ENCODE assay signal across 1 cellular context in the genomic region with DNA sequence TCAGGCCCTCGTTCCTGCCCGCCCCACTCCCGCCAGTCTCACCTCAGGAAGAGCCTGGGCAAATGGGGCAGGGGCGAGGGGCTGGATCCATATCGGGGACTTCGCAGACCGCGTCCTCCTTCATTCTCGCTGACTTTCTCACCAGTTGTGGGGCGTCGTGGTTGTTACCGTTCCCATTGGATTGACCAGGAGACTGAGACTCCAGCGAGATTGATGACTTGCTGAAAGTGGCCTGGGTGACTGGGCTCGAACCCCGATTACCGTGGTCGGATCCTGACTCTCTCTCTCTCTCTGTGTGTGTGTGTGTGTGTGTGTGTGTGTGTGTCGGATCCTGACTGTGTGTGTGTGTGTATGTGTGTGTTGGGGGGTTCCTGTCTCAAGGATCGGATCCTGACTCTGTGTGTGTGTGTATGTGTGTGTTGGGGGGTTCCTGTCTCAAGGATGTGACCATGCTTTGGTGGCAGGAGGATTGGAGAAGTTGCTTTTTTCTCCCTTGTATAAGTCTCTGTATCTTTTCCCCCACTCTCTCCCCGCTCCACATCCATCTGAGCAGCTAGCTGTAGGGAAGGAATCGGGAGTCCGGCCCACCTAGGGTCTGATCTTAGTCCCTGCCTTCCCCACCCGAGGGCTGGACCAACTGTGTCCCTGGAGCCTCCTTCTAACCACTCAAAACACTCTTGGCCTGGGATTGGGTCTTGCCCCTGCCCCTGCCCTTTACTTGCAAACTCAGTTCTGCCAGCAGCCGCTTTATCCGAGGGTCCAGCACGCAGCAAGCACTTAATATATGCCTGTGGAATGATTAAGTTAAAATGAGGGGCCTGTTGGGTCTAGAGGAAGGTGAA.
TF ChIP-seq lines count a peak whose summit lies in the region.

No MANE protein-coding gene starts in this region.

TF ChIP-seq in K562, 482 proteins besides CTCF, POLR2A, EP300 and RAD21 (continued from another document and continues in another):
- TF ChIP-seq, protein P1, sequence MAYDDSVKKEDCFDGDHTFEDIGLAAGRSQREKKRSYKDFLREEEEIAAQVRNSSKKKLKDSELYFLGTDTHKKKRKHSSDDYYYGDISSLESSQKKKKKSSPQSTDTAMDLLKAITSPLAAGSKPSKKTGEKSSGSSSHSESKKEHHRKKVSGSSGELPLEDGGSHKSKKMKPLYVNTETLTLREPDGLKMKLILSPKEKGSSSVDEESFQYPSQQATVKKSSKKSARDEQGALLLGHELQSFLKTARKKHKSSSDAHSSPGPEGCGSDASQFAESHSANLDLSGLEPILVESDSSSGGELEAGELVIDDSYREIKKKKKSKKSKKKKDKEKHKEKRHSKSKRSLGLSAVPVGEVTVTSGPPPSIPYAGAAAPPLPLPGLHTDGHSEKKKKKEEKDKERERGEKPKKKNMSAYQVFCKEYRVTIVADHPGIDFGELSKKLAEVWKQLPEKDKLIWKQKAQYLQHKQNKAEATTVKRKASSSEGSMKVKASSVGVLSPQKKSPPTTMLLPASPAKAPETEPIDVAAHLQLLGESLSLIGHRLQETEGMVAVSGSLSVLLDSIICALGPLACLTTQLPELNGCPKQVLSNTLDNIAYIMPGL (CRISPR knock-in tag; IDR thresholded peaks at IDR 0.05), result no peak
- no peak for TF ChIP-seq FOXA1 (IDR thresholded peaks at IDR 0.05; ENCODE audit: borderline replicate concordance)
- TF ChIP-seq MAFG (tag; conservative IDR thresholded peaks at IDR 0.05), result 0 out of 2 replicates have a peak, but pooled peaks have one; percentile 47
- TF ChIP-seq, protein P2, sequence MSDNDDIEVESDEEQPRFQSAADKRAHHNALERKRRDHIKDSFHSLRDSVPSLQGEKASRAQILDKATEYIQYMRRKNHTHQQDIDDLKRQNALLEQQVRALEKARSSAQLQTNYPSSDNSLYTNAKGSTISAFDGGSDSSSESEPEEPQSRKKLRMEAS (CRISPR knock-in tag; IDR thresholded peaks at IDR 0.05), result no peak; the same call in 1 of the 2 replicates
- TF ChIP-seq TAF7 (tag; IDR thresholded peaks at IDR 0.05), result no peak
- no peak for TF ChIP-seq ZNF668 (CRISPR knock-in tag; IDR thresholded peaks at IDR 0.05)
- no peak for TF ChIP-seq YY1 (IDR thresholded peaks at IDR 0.05; ENCODE audit: borderline replicate concordance in 1 of 3, control insufficient read depth in 1 of 3, extremely low read depth in 1 of 3, insufficient read depth in 3 of 3, insufficient read length in 1 of 3, insufficient replicate concordance in 2 of 3, low read depth in 1 of 3, low read length in 2 of 3)
- TF ChIP-seq KLF16 (IDR thresholded peaks at IDR 0.05), result no peak
- no peak for TF ChIP-seq MBD2 (IDR thresholded peaks at IDR 0.05; ENCODE audit: borderline replicate concordance, low read depth)
- no peak for TF ChIP-seq RBM17 (IDR thresholded peaks at IDR 0.05; ENCODE audit: borderline replicate concordance, low read depth, low read length)
- TF ChIP-seq TBP (optimal IDR thresholded peaks at IDR 0.05; ENCODE audit: low read depth, low read length), result no peak
- TF ChIP-seq POLR2AphosphoS2 (IDR thresholded peaks at IDR 0.05; ENCODE audit: low read length), result no peak
- TF ChIP-seq HLTF (IDR thresholded peaks at IDR 0.05), result peak; percentile 83; the same call in 1 of the 2 replicates
- TF ChIP-seq FOXJ2 (tag; IDR thresholded peaks at IDR 0.05), result no peak
- no peak for TF ChIP-seq FOXJ3 (CRISPR knock-in tag; IDR thresholded peaks at IDR 0.05)
- no peak for TF ChIP-seq PHB2 (IDR thresholded peaks at IDR 0.05; ENCODE audit: low read depth)
- TF ChIP-seq, protein P3, sequence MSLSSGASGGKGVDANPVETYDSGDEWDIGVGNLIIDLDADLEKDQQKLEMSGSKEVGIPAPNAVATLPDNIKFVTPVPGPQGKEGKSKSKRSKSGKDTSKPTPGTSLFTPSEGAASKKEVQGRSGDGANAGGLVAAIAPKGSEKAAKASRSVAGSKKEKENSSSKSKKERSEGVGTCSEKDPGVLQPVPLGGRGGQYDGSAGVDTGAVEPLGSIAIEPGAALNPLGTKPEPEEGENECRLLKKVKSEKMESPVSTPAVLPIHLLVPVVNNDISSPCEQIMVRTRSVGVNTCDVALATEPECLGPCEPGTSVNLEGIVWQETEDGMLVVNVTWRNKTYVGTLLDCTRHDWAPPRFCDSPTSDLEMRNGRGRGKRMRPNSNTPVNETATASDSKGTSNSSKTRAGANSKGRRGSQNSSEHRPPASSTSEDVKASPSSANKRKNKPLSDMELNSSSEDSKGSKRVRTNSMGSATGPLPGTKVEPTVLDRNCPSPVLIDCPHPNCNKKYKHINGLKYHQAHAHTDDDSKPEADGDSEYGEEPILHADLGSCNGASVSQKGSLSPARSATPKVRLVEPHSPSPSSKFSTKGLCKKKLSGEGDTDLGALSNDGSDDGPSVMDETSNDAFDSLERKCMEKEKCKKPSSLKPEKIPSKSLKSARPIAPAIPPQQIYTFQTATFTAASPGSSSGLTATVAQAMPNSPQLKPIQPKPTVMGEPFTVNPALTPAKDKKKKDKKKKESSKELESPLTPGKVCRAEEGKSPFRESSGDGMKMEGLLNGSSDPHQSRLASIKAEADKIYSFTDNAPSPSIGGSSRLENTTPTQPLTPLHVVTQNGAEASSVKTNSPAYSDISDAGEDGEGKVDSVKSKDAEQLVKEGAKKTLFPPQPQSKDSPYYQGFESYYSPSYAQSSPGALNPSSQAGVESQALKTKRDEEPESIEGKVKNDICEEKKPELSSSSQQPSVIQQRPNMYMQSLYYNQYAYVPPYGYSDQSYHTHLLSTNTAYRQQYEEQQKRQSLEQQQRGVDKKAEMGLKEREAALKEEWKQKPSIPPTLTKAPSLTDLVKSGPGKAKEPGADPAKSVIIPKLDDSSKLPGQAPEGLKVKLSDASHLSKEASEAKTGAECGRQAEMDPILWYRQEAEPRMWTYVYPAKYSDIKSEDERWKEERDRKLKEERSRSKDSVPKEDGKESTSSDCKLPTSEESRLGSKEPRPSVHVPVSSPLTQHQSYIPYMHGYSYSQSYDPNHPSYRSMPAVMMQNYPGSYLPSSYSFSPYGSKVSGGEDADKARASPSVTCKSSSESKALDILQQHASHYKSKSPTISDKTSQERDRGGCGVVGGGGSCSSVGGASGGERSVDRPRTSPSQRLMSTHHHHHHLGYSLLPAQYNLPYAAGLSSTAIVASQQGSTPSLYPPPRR (CRISPR knock-in tag; IDR thresholded peaks at IDR 0.05; ENCODE audit: borderline replicate concordance), result no peak
- TF ChIP-seq ZNF717 (CRISPR knock-in tag; IDR thresholded peaks at IDR 0.05), result no peak
- TF ChIP-seq MIER1 (IDR thresholded peaks at IDR 0.05; ENCODE audit: low read depth), result 0 out of 2 replicates have a peak, but pooled peaks have one; percentile 61
- TF ChIP-seq, protein P4, sequence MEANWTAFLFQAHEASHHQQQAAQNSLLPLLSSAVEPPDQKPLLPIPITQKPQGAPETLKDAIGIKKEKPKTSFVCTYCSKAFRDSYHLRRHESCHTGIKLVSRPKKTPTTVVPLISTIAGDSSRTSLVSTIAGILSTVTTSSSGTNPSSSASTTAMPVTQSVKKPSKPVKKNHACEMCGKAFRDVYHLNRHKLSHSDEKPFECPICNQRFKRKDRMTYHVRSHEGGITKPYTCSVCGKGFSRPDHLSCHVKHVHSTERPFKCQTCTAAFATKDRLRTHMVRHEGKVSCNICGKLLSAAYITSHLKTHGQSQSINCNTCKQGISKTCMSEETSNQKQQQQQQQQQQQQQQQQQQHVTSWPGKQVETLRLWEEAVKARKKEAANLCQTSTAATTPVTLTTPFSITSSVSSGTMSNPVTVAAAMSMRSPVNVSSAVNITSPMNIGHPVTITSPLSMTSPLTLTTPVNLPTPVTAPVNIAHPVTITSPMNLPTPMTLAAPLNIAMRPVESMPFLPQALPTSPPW (CRISPR knock-in tag; IDR thresholded peaks at IDR 0.05), result no peak
- TF ChIP-seq EWSR1 (IDR thresholded peaks at IDR 0.05; ENCODE audit: borderline replicate concordance, low read depth, partially characterized antibody), result no peak
- TF ChIP-seq CC2D1A (IDR thresholded peaks at IDR 0.05), result no peak
- TF ChIP-seq, protein P5, sequence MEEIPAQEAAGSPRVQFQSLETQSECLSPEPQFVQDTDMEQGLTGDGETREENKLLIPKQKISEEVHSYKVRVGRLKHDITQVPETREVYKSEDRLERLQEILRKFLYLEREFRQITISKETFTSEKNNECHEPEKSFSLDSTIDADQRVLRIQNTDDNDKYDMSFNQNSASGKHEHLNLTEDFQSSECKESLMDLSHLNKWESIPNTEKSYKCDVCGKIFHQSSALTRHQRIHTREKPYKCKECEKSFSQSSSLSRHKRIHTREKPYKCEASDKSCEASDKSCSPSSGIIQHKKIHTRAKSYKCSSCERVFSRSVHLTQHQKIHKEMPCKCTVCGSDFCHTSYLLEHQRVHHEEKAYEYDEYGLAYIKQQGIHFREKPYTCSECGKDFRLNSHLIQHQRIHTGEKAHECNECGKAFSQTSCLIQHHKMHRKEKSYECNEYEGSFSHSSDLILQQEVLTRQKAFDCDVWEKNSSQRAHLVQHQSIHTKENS (CRISPR knock-in tag; IDR thresholded peaks at IDR 0.05), result no peak
- TF ChIP-seq, protein P6, sequence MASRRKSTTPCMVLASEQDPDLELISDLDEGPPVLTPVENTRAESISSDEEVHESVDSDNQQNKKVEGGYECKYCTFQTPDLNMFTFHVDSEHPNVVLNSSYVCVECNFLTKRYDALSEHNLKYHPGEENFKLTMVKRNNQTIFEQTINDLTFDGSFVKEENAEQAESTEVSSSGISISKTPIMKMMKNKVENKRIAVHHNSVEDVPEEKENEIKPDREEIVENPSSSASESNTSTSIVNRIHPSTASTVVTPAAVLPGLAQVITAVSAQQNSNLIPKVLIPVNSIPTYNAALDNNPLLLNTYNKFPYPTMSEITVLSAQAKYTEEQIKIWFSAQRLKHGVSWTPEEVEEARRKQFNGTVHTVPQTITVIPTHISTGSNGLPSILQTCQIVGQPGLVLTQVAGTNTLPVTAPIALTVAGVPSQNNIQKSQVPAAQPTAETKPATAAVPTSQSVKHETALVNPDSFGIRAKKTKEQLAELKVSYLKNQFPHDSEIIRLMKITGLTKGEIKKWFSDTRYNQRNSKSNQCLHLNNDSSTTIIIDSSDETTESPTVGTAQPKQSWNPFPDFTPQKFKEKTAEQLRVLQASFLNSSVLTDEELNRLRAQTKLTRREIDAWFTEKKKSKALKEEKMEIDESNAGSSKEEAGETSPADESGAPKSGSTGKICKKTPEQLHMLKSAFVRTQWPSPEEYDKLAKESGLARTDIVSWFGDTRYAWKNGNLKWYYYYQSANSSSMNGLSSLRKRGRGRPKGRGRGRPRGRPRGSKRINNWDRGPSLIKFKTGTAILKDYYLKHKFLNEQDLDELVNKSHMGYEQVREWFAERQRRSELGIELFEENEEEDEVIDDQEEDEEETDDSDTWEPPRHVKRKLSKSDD (conservative IDR thresholded peaks at IDR 0.05; ENCODE audit: low read length), result no peak
- no peak for TF ChIP-seq NR1H2 (CRISPR knock-in tag; IDR thresholded peaks at IDR 0.05)
- TF ChIP-seq PTBP1 (IDR thresholded peaks at IDR 0.05; ENCODE audit: low read depth, low read length), result no peak
- TF ChIP-seq ZNF586 (CRISPR knock-in tag; conservative IDR thresholded peaks at IDR 0.05), result no peak
- no peak for TF ChIP-seq CCAR2 (IDR thresholded peaks at IDR 0.05; ENCODE audit: low read depth, low read length)
- TF ChIP-seq, protein P7, sequence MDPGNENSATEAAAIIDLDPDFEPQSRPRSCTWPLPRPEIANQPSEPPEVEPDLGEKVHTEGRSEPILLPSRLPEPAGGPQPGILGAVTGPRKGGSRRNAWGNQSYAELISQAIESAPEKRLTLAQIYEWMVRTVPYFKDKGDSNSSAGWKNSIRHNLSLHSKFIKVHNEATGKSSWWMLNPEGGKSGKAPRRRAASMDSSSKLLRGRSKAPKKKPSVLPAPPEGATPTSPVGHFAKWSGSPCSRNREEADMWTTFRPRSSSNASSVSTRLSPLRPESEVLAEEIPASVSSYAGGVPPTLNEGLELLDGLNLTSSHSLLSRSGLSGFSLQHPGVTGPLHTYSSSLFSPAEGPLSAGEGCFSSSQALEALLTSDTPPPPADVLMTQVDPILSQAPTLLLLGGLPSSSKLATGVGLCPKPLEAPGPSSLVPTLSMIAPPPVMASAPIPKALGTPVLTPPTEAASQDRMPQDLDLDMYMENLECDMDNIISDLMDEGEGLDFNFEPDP (CRISPR knock-in tag; IDR thresholded peaks at IDR 0.05), result no peak
- TF ChIP-seq BRD9 (IDR thresholded peaks at IDR 0.05; ENCODE audit: low read depth, partially characterized antibody), result peak; percentile 57
- TF ChIP-seq, protein P8, sequence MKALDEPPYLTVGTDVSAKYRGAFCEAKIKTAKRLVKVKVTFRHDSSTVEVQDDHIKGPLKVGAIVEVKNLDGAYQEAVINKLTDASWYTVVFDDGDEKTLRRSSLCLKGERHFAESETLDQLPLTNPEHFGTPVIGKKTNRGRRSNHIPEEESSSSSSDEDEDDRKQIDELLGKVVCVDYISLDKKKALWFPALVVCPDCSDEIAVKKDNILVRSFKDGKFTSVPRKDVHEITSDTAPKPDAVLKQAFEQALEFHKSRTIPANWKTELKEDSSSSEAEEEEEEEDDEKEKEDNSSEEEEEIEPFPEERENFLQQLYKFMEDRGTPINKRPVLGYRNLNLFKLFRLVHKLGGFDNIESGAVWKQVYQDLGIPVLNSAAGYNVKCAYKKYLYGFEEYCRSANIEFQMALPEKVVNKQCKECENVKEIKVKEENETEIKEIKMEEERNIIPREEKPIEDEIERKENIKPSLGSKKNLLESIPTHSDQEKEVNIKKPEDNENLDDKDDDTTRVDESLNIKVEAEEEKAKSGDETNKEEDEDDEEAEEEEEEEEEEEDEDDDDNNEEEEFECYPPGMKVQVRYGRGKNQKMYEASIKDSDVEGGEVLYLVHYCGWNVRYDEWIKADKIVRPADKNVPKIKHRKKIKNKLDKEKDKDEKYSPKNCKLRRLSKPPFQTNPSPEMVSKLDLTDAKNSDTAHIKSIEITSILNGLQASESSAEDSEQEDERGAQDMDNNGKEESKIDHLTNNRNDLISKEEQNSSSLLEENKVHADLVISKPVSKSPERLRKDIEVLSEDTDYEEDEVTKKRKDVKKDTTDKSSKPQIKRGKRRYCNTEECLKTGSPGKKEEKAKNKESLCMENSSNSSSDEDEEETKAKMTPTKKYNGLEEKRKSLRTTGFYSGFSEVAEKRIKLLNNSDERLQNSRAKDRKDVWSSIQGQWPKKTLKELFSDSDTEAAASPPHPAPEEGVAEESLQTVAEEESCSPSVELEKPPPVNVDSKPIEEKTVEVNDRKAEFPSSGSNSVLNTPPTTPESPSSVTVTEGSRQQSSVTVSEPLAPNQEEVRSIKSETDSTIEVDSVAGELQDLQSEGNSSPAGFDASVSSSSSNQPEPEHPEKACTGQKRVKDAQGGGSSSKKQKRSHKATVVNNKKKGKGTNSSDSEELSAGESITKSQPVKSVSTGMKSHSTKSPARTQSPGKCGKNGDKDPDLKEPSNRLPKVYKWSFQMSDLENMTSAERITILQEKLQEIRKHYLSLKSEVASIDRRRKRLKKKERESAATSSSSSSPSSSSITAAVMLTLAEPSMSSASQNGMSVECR (CRISPR knock-in tag; IDR thresholded peaks at IDR 0.05), result peak; percentile 68; the same call in 1 of the 2 replicates
- TF ChIP-seq CTBP1 (IDR thresholded peaks at IDR 0.05; ENCODE audit: borderline replicate concordance), result 0 out of 2 replicates have a peak, but pooled peaks have one; percentile 16
